ENCODE assay signal across 8 cellular contexts in genomic region chr17:48107137-48108055, GRCh38. TPM values are rescaled to one million over a fixed set of nuclear protein-coding genes. Genes with fewer than 3 reads are reported as not detected.
DNase-seq lines count a peak whose midpoint lies in the region; TF ChIP-seq lines count a peak whose summit lies in the region.

Gene SNX11 (plus strand): TSS chr17:48107766. CDS start chr17:48112044, 4,278 bp downstream.

- DNase-seq in COR-L47 (lab: John Stamatoyannopoulos, UW), result peak; percentile 84
- peak; percentile 82 for DNase-seq in GM20000 (ENCODE audit: low spot score)
- peak; percentile 91 for DNase-seq in HT-29 (ENCODE audit: low spot score)
- DNase-seq in NK-92 treated with Interleukin-12 subunit alpha and Interleukin-12 subunit beta, amount 100 ng/mL, for 24 hours (lab: John Stamatoyannopoulos, UW), result peak; percentile 93
- DNase-seq in activated CD8-positive, alpha-beta memory T cell treated with anti-CD3 and anti-CD28 coated beads for 24 hours, result peak; percentile 98
- DNase-seq in effector CD8-positive, alpha-beta T cell (lab: John Stamatoyannopoulos, UW), result peak; percentile 93
- DNase-seq in medulla oblongata (ENCODE audit: extremely low spot score), result peak; percentile 94
- DNase-seq in stimulated activated CD8-positive, alpha-beta memory T cell treated with anti-CD3 and anti-CD28 coated beads, Interleukin-12 subunit alpha, Interleukin-12 subunit beta, amount 100 ng/mL, for 24 hours (ENCODE audit: extremely low read depth), result peak; percentile 82

- TF ChIP-seq CTCF in GM20000 (IDR thresholded peaks at IDR 0.05; ENCODE audit: extremely low read depth, missing control alignments), result peak; percentile 9

RNA-seq across cellular contexts. Expression of gene SNX11, which starts in this region (rescaled TPM):
- 15.7 and 16.4 TPM in 2 replicates for total RNA-seq in HT-29 (2014; rRNA removed; shearing (Covaris generic))

Comparison
In these comparisons a context has a peak if more than half of its experiments do, and no peak if none do; other contexts are left out.
1. Peak in every context shown above with its lines: DNase-seq.